Comparison of ENCODE assay signal across 8 cellular contexts in genomic region chrX:39854772-39855747, GRCh38.
DNase-seq lines count a peak whose midpoint lies in the region; ATAC-seq lines count a peak whose summit lies in the region.

No MANE protein-coding gene starts in this region.

- no peaks in the 10 kb centered on the region for H3K36me3 Mint-ChIP-seq in activated naive CD8-positive, alpha-beta T cell treated with anti-CD3 and anti-CD28 coated beads, Interleukin-2, amount 50 U/mL, for 24 hours (ENCODE audit: low read depth)

- H3K9me3 Mint-ChIP-seq in activated naive CD8-positive, alpha-beta T cell treated with anti-CD3 and anti-CD28 coated beads, Interleukin-2, amount 50 U/mL, for 24 hours: no peaks in the 10 kb centered on the region

- peaks cover 80% of the 10 kb centered on the region for H3K4me1 Mint-ChIP-seq in activated naive CD8-positive, alpha-beta T cell treated with anti-CD3 and anti-CD28 coated beads, Interleukin-2, amount 50 U/mL, for 24 hours

- DNase-seq in T follicular helper cell (ENCODE audit: low read depth) (peak; percentile 71), HCEC 1CT (no peak), cortex of kidney (lab: John Stamatoyannopoulos, UW) (no peak), DMS79 (lab: John Stamatoyannopoulos, UW) (no peak)
- peak; percentile 63 for DNase-seq in activated naive CD8-positive, alpha-beta T cell treated with anti-CD3 and anti-CD28 coated beads, Interleukin-2, amount 50 U/mL, for 24 hours
- peak; percentile 55 to 65 (median 60) for DNase-seq in stimulated activated CD4-positive, alpha-beta T cell treated with anti-CD3 and anti-CD28 coated beads, TNF-alpha, amount 100 ng/mL, for 48 hours (ENCODE audit: low read depth in 3 of 3)

- H3K27me3 Mint-ChIP-seq in activated naive CD8-positive, alpha-beta T cell treated with anti-CD3 and anti-CD28 coated beads, Interleukin-2, amount 50 U/mL, for 24 hours: no peaks in the 10 kb centered on the region

- H3K4me3 Mint-ChIP-seq in activated naive CD8-positive, alpha-beta T cell treated with anti-CD3 and anti-CD28 coated beads, Interleukin-2, amount 50 U/mL, for 24 hours: peak overlapping the region; percentile 79

- ATAC-seq in GM19025 (IDR thresholded peaks at IDR 0.05; ENCODE audit: low read depth, unreplicated experiment): peak; percentile 66
- peak; percentile 40 for ATAC-seq in HG03060 (IDR thresholded peaks at IDR 0.05; ENCODE audit: low read depth, unreplicated experiment)
- ATAC-seq in activated naive CD8-positive, alpha-beta T cell treated with anti-CD3 and anti-CD28 coated beads, Interleukin-2, amount 50 U/mL, for 24 hours: peak; percentile 86

- peak overlapping the region; percentile 96 for H3K27ac Mint-ChIP-seq in activated naive CD8-positive, alpha-beta T cell treated with anti-CD3 and anti-CD28 coated beads, Interleukin-2, amount 50 U/mL, for 24 hours

Comparison
In these comparisons a context has a peak if more than half of its experiments do, and no peak if none do; other contexts are left out.
1. DNase-seq: peak in T follicular helper cell (single experiment), activated naive CD8-positive, alpha-beta T cell treated with anti-CD3 and anti-CD28 coated beads, Interleukin-2, amount 50 U/mL, for 24 hours (single experiment) and stimulated activated CD4-positive, alpha-beta T cell treated with anti-CD3 and anti-CD28 coated beads, TNF-alpha, amount 100 ng/mL, for 48 hours (3 of 3); none in HCEC 1CT (single experiment), cortex of kidney (single experiment) and DMS79 (single experiment).
2. Peak in every context shown above with its lines, with median percentiles within 50 percentile points of each other: ATAC-seq.